Comparison of ENCODE assay signal across 24 cellular contexts in the genomic region with DNA sequence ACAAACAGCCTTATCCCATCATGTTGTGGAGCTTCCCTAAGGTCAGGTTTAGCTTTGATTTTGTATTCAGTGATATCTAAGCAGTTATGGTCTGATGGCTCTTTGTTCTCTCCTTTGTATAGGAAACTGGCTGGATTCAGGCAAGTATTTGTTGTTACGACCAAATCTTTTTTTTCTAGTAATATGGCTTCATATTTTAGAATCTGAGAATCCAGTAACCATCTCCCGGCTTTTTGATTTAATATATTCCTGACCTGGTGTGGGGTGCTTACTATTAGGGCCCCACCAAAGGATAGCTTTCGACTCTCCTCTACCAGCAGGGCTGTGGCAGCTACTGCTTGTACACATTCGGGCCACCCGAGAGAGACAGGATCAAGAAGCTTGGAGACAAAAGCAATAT.
"Had no signal": no experiment of that assay in that cellular context is flagged by ENCODE, and none has a peak within 500 bp of the region (broad histone marks: within the 10 kb centered on the region; RNA-seq: fewer than 3 reads in every experiment).

No MANE protein-coding gene starts in this region.

- H3K27ac ChIP-seq: colonic mucosa, hepatocyte, left ventricle myocardium inferior, lower lobe of right lung, ovary, testis, tibial nerve had no signal

- ATAC-seq: right cardiac atrium; stimulated activated memory B cell treated with anti-CD40 and anti-IgM and Interleukin-4, amounts not matched to agents 10 μg/mL and 1 μg/mL and 100 μg/mL, for 72 hours; stimulated activated naive CD8-positive, alpha-beta T cell treated with anti-CD3 and anti-CD28 coated beads, Interleukin-15, amount 100 ng/mL, for 72 hours had no signal

- H3K36me3 ChIP-seq: colonic mucosa, left ventricle myocardium inferior, lower lobe of right lung, ovary, tibial nerve had no signal

- H3K27me3 ChIP-seq: colonic mucosa, hepatocyte, ovary, testis, tibial nerve had no signal

- H3K27me3 Mint-ChIP-seq: naive B cell; progenitor cell of endocrine pancreas; stimulated activated memory B cell treated with anti-CD40 and anti-IgM and Interleukin-4, amounts not matched to agents 10 μg/mL and 1 μg/mL and 100 μg/mL, for 72 hours; stimulated activated naive CD8-positive, alpha-beta T cell treated with anti-CD3 and anti-CD28 coated beads, Interleukin-15, amount 100 ng/mL, for 72 hours had no signal

- H3K9me3 ChIP-seq: colonic mucosa, lower lobe of right lung, ovary, testis, tibial nerve had no signal

- H3K4me1 Mint-ChIP-seq: endodermal cell had no signal

- H3K4me3 ChIP-seq: colonic mucosa, hepatocyte, left ventricle myocardium inferior, lower lobe of right lung, ovary, testis, tibial nerve had no signal

- H3K4me1 ChIP-seq: colonic mucosa, testis had no signal

- H3K27ac Mint-ChIP-seq: endodermal cell; progenitor cell of endocrine pancreas; stimulated activated memory B cell treated with anti-CD40 and anti-IgM and Interleukin-4, amounts not matched to agents 10 μg/mL and 1 μg/mL and 100 μg/mL, for 72 hours had no signal

- DNase-seq: colonic mucosa; effector CD4-positive, alpha-beta T cell; endodermal cell; erythroblast; foreskin melanocyte; head of caudate nucleus; kidney; left cardiac atrium; left ventricle myocardium inferior; lower lobe of right lung; mesendoderm; naive B cell; nucleus accumbens; ovary; right cardiac atrium; small intestine; stimulated activated CD4-positive, alpha-beta T cell treated with anti-CD3 and anti-CD28 coated beads, Interleukin-4, amount 100 ng/mL, for 24 hours; stimulated activated naive CD8-positive, alpha-beta T cell treated with anti-CD3 and anti-CD28 coated beads, Interleukin-15, amount 100 ng/mL, for 72 hours; testis had no signal

- H3K4me3 Mint-ChIP-seq: endodermal cell; naive B cell; neural crest cell; stimulated activated memory B cell treated with anti-CD40 and anti-IgM and Interleukin-4, amounts not matched to agents 10 μg/mL and 1 μg/mL and 100 μg/mL, for 72 hours; stimulated activated naive CD8-positive, alpha-beta T cell treated with anti-CD3 and anti-CD28 coated beads, Interleukin-15, amount 100 ng/mL, for 72 hours had no signal
